In genomic region chr12:7058163-7058845, GRCh38 we compare ENCODE assay signal across 1 cellular context.
TF ChIP-seq lines count a peak whose summit lies in the region.

No MANE protein-coding gene starts in this region.

TF ChIP-seq in K562, 482 proteins besides CTCF, POLR2A, EP300 and RAD21 (continued from another document and continues in another):
- peak; percentile 93 for TF ChIP-seq HOMEZ (CRISPR knock-in tag; IDR thresholded peaks at IDR 0.05)
- TF ChIP-seq BACH1 (tag; IDR thresholded peaks at IDR 0.05) = peak; percentile 83
- no peak for TF ChIP-seq U2AF1 (optimal IDR thresholded peaks at IDR 0.05; ENCODE audit: low read depth, low read length)
- no peak for TF ChIP-seq RFX5 (IDR thresholded peaks at IDR 0.05; ENCODE audit: low read depth, low read length)
- TF ChIP-seq ZNF280A (IDR thresholded peaks at IDR 0.05; ENCODE audit: low read depth, partially characterized antibody) = no peak
- TF ChIP-seq BRCA1 (IDR thresholded peaks at IDR 0.05) = no peak
- TF ChIP-seq BRCA1 (CRISPR knock-in tag; IDR thresholded peaks at IDR 0.05) = no peak
- no peak; the same call in 1 of the 2 replicates for TF ChIP-seq MTF1 (CRISPR knock-in tag; IDR thresholded peaks at IDR 0.05; ENCODE audit: borderline replicate concordance)
- no peak for TF ChIP-seq YY1 (IDR thresholded peaks at IDR 0.05; ENCODE audit: borderline replicate concordance in 1 of 3, control insufficient read depth in 1 of 3, extremely low read depth in 1 of 3, insufficient read depth in 3 of 3, insufficient read length in 1 of 3, insufficient replicate concordance in 2 of 3, low read depth in 1 of 3, low read length in 2 of 3)
- TF ChIP-seq HDGF (IDR thresholded peaks at IDR 0.05) = no peak
- no peak for TF ChIP-seq KAT8 (IDR thresholded peaks at IDR 0.05; ENCODE audit: low read depth)
- no peak for TF ChIP-seq RBM25 (IDR thresholded peaks at IDR 0.05; ENCODE audit: low read depth, low read length, severe bottlenecking)
- no peak for TF ChIP-seq ATF2 (CRISPR knock-in tag; IDR thresholded peaks at IDR 0.05)
- TF ChIP-seq E2F1 (CRISPR knock-in tag; IDR thresholded peaks at IDR 0.05) = no peak
- no peak for TF ChIP-seq ZNF407 (IDR thresholded peaks at IDR 0.05; ENCODE audit: low read depth)
- no peak for TF ChIP-seq FOXJ3 (CRISPR knock-in tag; IDR thresholded peaks at IDR 0.05)
- TF ChIP-seq MGA (IDR thresholded peaks at IDR 0.05) = no peak
- no peak for TF ChIP-seq EWSR1 (IDR thresholded peaks at IDR 0.05; ENCODE audit: borderline replicate concordance, low read depth, partially characterized antibody)
- peak; percentile 79 for TF ChIP-seq MITF (IDR thresholded peaks at IDR 0.05)
- no peak for TF ChIP-seq RBM39 (optimal IDR thresholded peaks at IDR 0.05; ENCODE audit: low read depth, low read length)
- TF ChIP-seq HMBOX1 (IDR thresholded peaks at IDR 0.05) = peak; percentile 62; the same call in 1 of the 2 replicates
